In genomic region chr3:58035512-58035867, GRCh38 we compare ENCODE assay signal across 11 cellular contexts. TPM values are rescaled to one million over a fixed set of nuclear protein-coding genes. Genes with fewer than 3 reads are reported as not detected.
DNase-seq lines count a peak whose midpoint lies in the region; ATAC-seq and TF ChIP-seq lines count a peak whose summit lies in the region.
"Had no signal": no experiment of that assay in that cellular context is flagged by ENCODE, and none has a peak within 500 bp of the region (broad histone marks: within the 10 kb centered on the region; RNA-seq: fewer than 3 reads in every experiment).

No MANE protein-coding gene starts in this region.

- H3K79me2 ChIP-seq in DND-41 (ENCODE audit: insufficient read depth, low read length) (peaks cover 95% of the 10 kb centered on the region), MM.1S (ENCODE audit: low read length) (no peaks in the 10 kb centered on the region)

- no peak overlapping the region for H3K9ac ChIP-seq in DND-41 (ENCODE audit: low read depth, low read length)
- no peak overlapping the region for H3K9ac ChIP-seq in MM.1S (ENCODE audit: low read length)

- H3K9me3 Mint-ChIP-seq in effector memory CD8-positive, alpha-beta T cell: no peaks in the 10 kb centered on the region
- H3K9me3 Mint-ChIP-seq: dendritic cell treated with granulocyte-macrophage colony-stimulating factor and Interleukin-4, amounts not matched to agents 40 ng/mL and 50 ng/mL, for 4 days had no signal

- H2AFZ ChIP-seq in DND-41 (ENCODE audit: low read depth, low read length): no peak overlapping the region
- H2AFZ ChIP-seq in MM.1S (ENCODE audit: low read length): no peak overlapping the region

- TF ChIP-seq CTCF in DND-41 (IDR thresholded peaks at IDR 0.05; ENCODE audit: borderline replicate concordance, extremely low read depth, low read length, poor library complexity, severe bottlenecking): no peak
- TF ChIP-seq CTCF in MM.1S (IDR thresholded peaks at IDR 0.05; ENCODE audit: low read length): no peak
- TF ChIP-seq CTCF in prostate gland (IDR thresholded peaks at IDR 0.05): no peak

- H3K4me1 Mint-ChIP-seq in effector memory CD8-positive, alpha-beta T cell (ENCODE audit: low read depth in 2 of 2): peaks cover 21 to 24% of the 10 kb centered on the region in 2 donors

- no peak overlapping the region for H3K4me3 ChIP-seq in DND-41 (ENCODE audit: low read depth in 1 of 2, low read length in 2 of 2)
- no peak overlapping the region; the same call in 1 of the 2 replicates for H3K4me3 ChIP-seq in MM.1S (ENCODE audit: low read length)
- H3K4me3 ChIP-seq in prostate gland: peak overlapping the region in 1 of 2 donors; percentile 7

- no peaks in the 10 kb centered on the region for H3K27me3 Mint-ChIP-seq in effector memory CD8-positive, alpha-beta T cell
- H3K27me3 Mint-ChIP-seq: dendritic cell treated with granulocyte-macrophage colony-stimulating factor and Interleukin-4, amounts not matched to agents 40 ng/mL and 50 ng/mL, for 4 days had no signal

- peak overlapping the region; percentile 58 for H3K27ac ChIP-seq in DND-41 (ENCODE audit: low read length)
- H3K27ac ChIP-seq in MM.1S (ENCODE audit: low read length): no peak overlapping the region
- peak overlapping the region; percentile 67 to 70 for H3K27ac ChIP-seq in prostate gland

- ATAC-seq in DND-41 (ENCODE audit: insufficient read depth, low read depth): no peak
- ATAC-seq in effector memory CD8-positive, alpha-beta T cell (replicated peaks): no peak

- intact Hi-C loops in prostate gland (cut with DNase I) (no loop called here), head of caudate nucleus (cut with DNase I) (no loop called here)

- H3K27me3 ChIP-seq in DND-41 (ENCODE audit: insufficient read depth, low read length, poor library complexity) (no peaks in the 10 kb centered on the region), MM.1S (replicated peaks; ENCODE audit: insufficient read depth, low read length) (peaks cover 51% of the 10 kb centered on the region), prostate gland (replicated peaks; ENCODE audit: insufficient read depth) (no peaks in the 10 kb centered on the region)

- H3K9me2 ChIP-seq in MM.1S (replicated peaks; ENCODE audit: insufficient read depth, low read length): no peaks in the 10 kb centered on the region

- no peaks in the 10 kb centered on the region for H3K36me3 Mint-ChIP-seq in effector memory CD8-positive, alpha-beta T cell (ENCODE audit: insufficient read depth)

- peak overlapping the region; percentile 53 to 64 for H3K4me3 Mint-ChIP-seq in effector memory CD8-positive, alpha-beta T cell
- H3K4me3 Mint-ChIP-seq: dendritic cell treated with granulocyte-macrophage colony-stimulating factor and Interleukin-4, amounts not matched to agents 40 ng/mL and 50 ng/mL, for 4 days had no signal

- H3K36me3 ChIP-seq in DND-41 (ENCODE audit: insufficient read depth, low read length) (no peaks in the 10 kb centered on the region), MM.1S (replicated peaks; ENCODE audit: insufficient read depth, low read length) (no peaks in the 10 kb centered on the region), prostate gland (no peaks in the 10 kb centered on the region)

- peaks cover 7% of the 10 kb centered on the region; the same call in 1 of the 2 replicates for H3F3A ChIP-seq in MM.1S (ENCODE audit: insufficient read depth, low read length)

- TF ChIP-seq POLR2A in prostate gland (IDR thresholded peaks at IDR 0.05): no peak

- peaks cover 74% of the 10 kb centered on the region for H3K4me1 ChIP-seq in DND-41 (ENCODE audit: insufficient read depth, low read length)
- peaks cover 14% of the 10 kb centered on the region for H3K4me1 ChIP-seq in MM.1S (ENCODE audit: low read length)
- H3K4me1 ChIP-seq in prostate gland (replicated peaks): peaks cover 44% of the 10 kb centered on the region

- WGBS in prostate gland: 13% methylated on average over 5 of the region's 5 CpGs

- H3K4me2 ChIP-seq in DND-41 (ENCODE audit: insufficient read depth, low read length): no peak overlapping the region
- peak overlapping the region; percentile 70 for H3K4me2 ChIP-seq in MM.1S (ENCODE audit: low read depth, low read length)

- DNase-seq in DND-41 (no peak), MM.1S (no peak), prostate gland (ENCODE audit: low spot score) (no peak), Ammon's horn (ENCODE audit: low spot score) (no peak), cerebellar cortex (ENCODE audit: low spot score) (no peak), head of caudate nucleus (no peak)
- no peak for DNase-seq in effector memory CD8-positive, alpha-beta T cell
- DNase-seq in activated effector memory CD4-positive, alpha-beta T cell treated with Interleukin-2 at 50 U/mL for 16 hours: no peak
- DNase-seq: NCI-H2107, SIG-M5 had no signal

- peak overlapping the region; percentile 93 to 95 for H3K27ac Mint-ChIP-seq in effector memory CD8-positive, alpha-beta T cell
- H3K27ac Mint-ChIP-seq: dendritic cell treated with granulocyte-macrophage colony-stimulating factor and Interleukin-4, amounts not matched to agents 40 ng/mL and 50 ng/mL, for 4 days had no signal

- peaks cover 14% of the 10 kb centered on the region for H4K20me1 ChIP-seq in DND-41 (ENCODE audit: insufficient read depth, low read length)
- H4K20me1 ChIP-seq in MM.1S (ENCODE audit: insufficient read depth, low read length): no peaks in the 10 kb centered on the region

- H3K9me3 ChIP-seq in DND-41 (ENCODE audit: insufficient read depth, low read length, severe bottlenecking) (no peaks in the 10 kb centered on the region), MM.1S (replicated peaks; ENCODE audit: insufficient read depth, low read length) (no peaks in the 10 kb centered on the region), prostate gland (no peaks in the 10 kb centered on the region)

RNA-seq across cellular contexts. Expression of gene FLNB, which starts 27.3 kb away (rescaled TPM):
- 100 to 1,000 TPM; 331 to 408 TPM for total RNA-seq in prostate gland
